18 cellular contexts compared by ENCODE assay signal in the genomic region with DNA sequence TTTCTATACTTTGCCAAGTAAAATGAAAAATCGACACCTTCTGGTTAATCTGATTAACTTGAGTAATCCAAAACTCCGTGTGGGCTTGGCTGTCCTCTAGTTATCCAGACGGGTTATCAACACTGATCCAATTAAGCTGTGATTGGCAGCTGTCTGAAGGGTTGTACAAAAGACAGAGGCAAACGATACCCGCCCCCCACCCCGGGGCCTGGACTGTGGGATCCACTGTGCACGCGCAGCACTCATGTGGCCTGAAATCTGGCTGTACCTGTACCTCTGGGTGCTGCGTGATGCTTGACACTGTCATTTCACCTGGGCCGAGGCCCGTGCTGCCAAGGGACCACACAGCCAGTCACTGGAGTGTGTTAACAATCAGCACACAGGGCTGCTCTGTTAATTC. TPM values are rescaled to one million over a fixed set of nuclear protein-coding genes. Genes with fewer than 3 reads are reported as not detected.
DNase-seq lines count a peak whose midpoint lies in the region; ATAC-seq, FAIRE-seq and TF ChIP-seq lines count a peak whose summit lies in the region.
"Had no signal": no experiment of that assay in that cellular context is flagged by ENCODE, and none has a peak within 500 bp of the region (broad histone marks: within the 10 kb centered on the region; RNA-seq: fewer than 3 reads in every experiment).

No MANE protein-coding gene starts in this region.

- H3K4me1 ChIP-seq in left ventricle myocardium inferior (peaks cover 69% of the 10 kb centered on the region), right cardiac atrium (ENCODE audit: control insufficient read depth, insufficient read depth, low read length) (peaks cover 24% of the 10 kb centered on the region), prostate gland (replicated peaks) (no peaks in the 10 kb centered on the region), HAP-1 (no peaks in the 10 kb centered on the region)

- TF ChIP-seq POLR2A in prostate gland (IDR thresholded peaks at IDR 0.05), result no peak
- no peak for TF ChIP-seq POLR2A in GM12891 (IDR thresholded peaks at IDR 0.05; ENCODE audit: low read depth, low read length)

- H3K9me3 ChIP-seq in left ventricle myocardium inferior (replicated peaks), result no peaks in the 10 kb centered on the region
- H3K9me3 ChIP-seq in right cardiac atrium (ENCODE audit: control insufficient read depth, low read length), result no peaks in the 10 kb centered on the region
- H3K9me3 ChIP-seq in prostate gland, result no peaks in the 10 kb centered on the region
- H3K9me3 ChIP-seq in HAP-1, result no peaks in the 10 kb centered on the region

- H3K36me3 ChIP-seq in left ventricle myocardium inferior, result peaks cover 23% of the 10 kb centered on the region
- H3K36me3 ChIP-seq in prostate gland, result no peaks in the 10 kb centered on the region
- H3K36me3 ChIP-seq in HAP-1 (replicated peaks), result no peaks in the 10 kb centered on the region

- intact Hi-C loops in left ventricle myocardium inferior (cut with micrococcal nuclease) (no loop called here), left cardiac atrium (cut with DNase I) (no loop called here), right cardiac atrium (cut with DNase I) (no loop called here), prostate gland (cut with DNase I) (no loop called here)

- ATAC-seq in left cardiac atrium, result no peak
- ATAC-seq in right cardiac atrium, result no peak
- ATAC-seq in GM19035 (IDR thresholded peaks at IDR 0.05; ENCODE audit: unreplicated experiment), result no peak
- ATAC-seq: activated naive CD4-positive, alpha-beta T cell treated with anti-CD3 and anti-CD28 coated beads, Interleukin-2, amount 50 U/mL, for 72 hours; CD8-positive, alpha-beta T cell had no signal

- H3K27me3 ChIP-seq in left ventricle myocardium inferior (ENCODE audit: low read depth) (no peaks in the 10 kb centered on the region), right cardiac atrium (ENCODE audit: control insufficient read depth, insufficient read depth) (no peaks in the 10 kb centered on the region), prostate gland (replicated peaks; ENCODE audit: insufficient read depth) (no peaks in the 10 kb centered on the region), HAP-1 (ENCODE audit: low read depth) (peaks cover 3% of the 10 kb centered on the region; the same call in 1 of the 2 replicates)

- 57% methylated on average over 11 of the region's 11 CpGs for WGBS in right cardiac atrium
- 66% methylated on average over 11 of the region's 11 CpGs for WGBS in prostate gland

- no peak for DNase-seq in left ventricle myocardium inferior
- DNase-seq in left cardiac atrium, result no peak
- peak in 1 of 3 donors; percentile 62 for DNase-seq in right cardiac atrium
- DNase-seq in prostate gland (ENCODE audit: low spot score), result no peak
- DNase-seq in HAP-1 (ENCODE audit: low spot score in 2 of 2), result no peak
- DNase-seq in GM12891 (ENCODE audit: insufficient read length, low spot score), result no peak
- no peak for DNase-seq in stimulated activated naive CD4-positive, alpha-beta T cell (lab: John Stamatoyannopoulos, UW)
- DNase-seq: activated CD4-positive, alpha-beta T cell treated with anti-CD3 and anti-CD28 coated beads, Interleukin-2, amount 50 U/mL, for 1 hour; CD8-positive, alpha-beta T cell; central memory CD4-positive, alpha-beta T cell; foreskin melanocyte; immature natural killer cell; NCI-H1436 treated with DMSO at 0.1 percent for 48 hours; NCI-H446; posterior cingulate gyrus had no signal

- FAIRE-seq in GM12891 (lab: Jason Lieb, UNC), result no peak
- FAIRE-seq: A204.1 had no signal

- H3K27ac ChIP-seq in left ventricle myocardium inferior (replicated peaks) (peak overlapping the region; percentile 86), right cardiac atrium (ENCODE audit: low read length) (peak overlapping the region; percentile 57), prostate gland (peak overlapping the region; percentile 18 to 58)

- TF ChIP-seq CTCF in left ventricle myocardium inferior (IDR thresholded peaks at IDR 0.05; ENCODE audit: borderline replicate concordance) (no peak), prostate gland (IDR thresholded peaks at IDR 0.05) (no peak)

- peak overlapping the region; percentile 26 for H3K4me3 ChIP-seq in left ventricle myocardium inferior
- H3K4me3 ChIP-seq in right cardiac atrium (ENCODE audit: low read length), result no peak overlapping the region
- H3K4me3 ChIP-seq in prostate gland, result no peak overlapping the region
- H3K4me3 ChIP-seq in HAP-1, result no peak overlapping the region

- in situ Hi-C loops in HAP-1 (cut with MboI; ENCODE audit: low sequenced_read_pairs), result no loop called here

TF ChIP-seq in GM12891, 5 proteins besides CTCF, POLR2A, EP300 and RAD21:
- TF ChIP-seq POLR2AphosphoS5 (IDR thresholded peaks at IDR 0.05; ENCODE audit: low read depth, low read length) (no peak), POU2F2 (IDR thresholded peaks at IDR 0.05; ENCODE audit: low read depth, low read length) (no peak), TAF1 (IDR thresholded peaks at IDR 0.05; ENCODE audit: low read depth, low read length) (no peak), PAX5 (IDR thresholded peaks at IDR 0.05; ENCODE audit: insufficient read depth, low read length, severe bottlenecking) (no peak), SPI1 (IDR thresholded peaks at IDR 0.05; ENCODE audit: low read depth, low read length) (no peak)
TF ChIP-seq in GM12891: peak in this region for 0.

RNA-seq across cellular contexts. Expression of a gene that starts 53.5 kb away (rescaled TPM):
- total RNA-seq in left ventricle myocardium inferior (117 TPM), left cardiac atrium (100 to 1,000 TPM; 176 to 384 TPM), right cardiac atrium (100 to 1,000 TPM in 3 of 4 donors, 10 to 100 TPM in 1; 84.7 to 268 (median 123) TPM), prostate gland (100 to 1,000 TPM in 1 of 2 donors, 10 to 100 TPM in 1; 82.8 to 193 TPM)
- polyA plus RNA-seq in right cardiac atrium, result 101 TPM
- polyA plus RNA-seq in GM12891 (2012; ENCODE audit: low read depth, missing spikeins), result 0.37 TPM
- total RNA-seq: CD8-positive, alpha-beta T cell had no signal
- polyA plus RNA-seq: immature natural killer cell had no signal

RNA-seq across cellular contexts. Expression of a gene that starts 53.6 kb away (rescaled TPM):
- total RNA-seq in left ventricle myocardium inferior (120 TPM), left cardiac atrium (100 to 1,000 TPM; 210 to 456 TPM), right cardiac atrium (100 to 1,000 TPM in 3 of 4 donors, 10 to 100 TPM in 1; 91.9 to 267 (median 118) TPM), prostate gland (100 to 1,000 TPM in 1 of 2 donors, 10 to 100 TPM in 1; 37.3 to 132 TPM)
- polyA plus RNA-seq in right cardiac atrium, result 69.8 TPM
- polyA plus RNA-seq in GM12891 (2012; ENCODE audit: low read depth, missing spikeins), result not detected
- total RNA-seq: CD8-positive, alpha-beta T cell had no signal
- polyA plus RNA-seq: immature natural killer cell had no signal
